ENCODE assay signal across 26 cellular contexts in the genomic region with DNA sequence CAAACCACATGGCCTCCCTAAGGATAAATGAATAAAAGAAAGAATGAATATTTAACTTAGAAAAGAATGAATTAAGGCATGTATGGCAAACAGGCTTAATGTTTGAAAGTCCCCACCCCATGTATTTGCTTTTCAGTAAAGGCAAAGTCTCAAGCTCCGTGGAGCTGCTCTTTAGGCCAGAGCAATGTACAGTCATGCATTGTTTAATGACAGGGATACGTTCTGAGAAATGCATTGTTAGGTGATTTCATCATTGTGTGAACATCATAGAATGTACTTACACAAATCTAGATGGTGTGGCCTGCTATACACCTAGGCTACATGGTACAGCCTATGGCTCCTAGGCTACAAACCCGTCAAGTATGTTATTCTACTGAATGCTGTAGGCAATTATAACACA.
"Had no signal": no experiment of that assay in that cellular context is flagged by ENCODE, and none has a peak within 500 bp of the region (broad histone marks: within the 10 kb centered on the region; RNA-seq: fewer than 3 reads in every experiment).

No MANE protein-coding gene starts in this region.

- H3K27me3 Mint-ChIP-seq: activated CD4-positive, alpha-beta T cell treated with anti-CD3 and anti-CD28 coated beads, Interleukin-2, amount 10 ng/mL, durations not matched to agents 24 days and 14 days; activated CD8-positive, alpha-beta memory T cell treated with anti-CD3 and anti-CD28 coated beads, Interleukin-2, amount 10 ng/mL, durations not matched to agents 7 days and 5 days had no signal

- DNase-seq: activated CD4-positive, alpha-beta memory T cell treated with anti-CD3 and anti-CD28 coated beads for 36 hours; activated CD4-positive, alpha-beta T cell treated with anti-CD3 and anti-CD28 coated beads for 36 hours; activated CD4-positive, alpha-beta T cell treated with anti-CD3 and anti-CD28 coated beads, Interleukin-2, amount 10 ng/mL, durations not matched to agents 24 days and 14 days; activated CD4-positive, CD25-positive, alpha-beta regulatory T cell; activated CD4-positive, CD25-positive, alpha-beta regulatory T cell treated with anti-CD3 and anti-CD28 coated beads, Interleukin-2, amount 50 U/mL, for 72 hours; activated CD8-positive, alpha-beta memory T cell treated with anti-CD3 and anti-CD28 coated beads, Interleukin-2, amount 10 ng/mL, durations not matched to agents 7 days and 5 days; activated CD8-positive, alpha-beta memory T cell treated with anti-CD3 and anti-CD28 coated beads, Interleukin-2, amount 50 U/mL, for 4 hours; activated CD8-positive, alpha-beta T cell treated with anti-CD3 and anti-CD28 coated beads, Interleukin-2, amount 10 ng/mL, durations not matched to agents 7 days and 5 days; activated gamma-delta T cell; activated naive CD4-positive, alpha-beta T cell; activated naive CD4-positive, alpha-beta T cell treated with anti-CD3 and anti-CD28 coated beads, Interleukin-2, amount 50 U/mL, for 16 hours; activated T-cell treated with anti-CD3 and anti-CD28 coated beads, Interleukin-2, amount 50 U/mL, for 1 hour; activated T-cell treated with anti-CD3 and anti-CD28 coated beads, Interleukin-2, amount 50 U/mL, for 48 hours; amniotic stem cell; brain microvascular endothelial cell; caudate nucleus; effector memory CD4-positive, alpha-beta T cell; endodermal cell; foreskin fibroblast; head of caudate nucleus; T-helper 2 cell had no signal

- FAIRE-seq: astrocyte, colon, frontal cortex had no signal

- H3K27ac Mint-ChIP-seq: activated CD4-positive, alpha-beta memory T cell treated with anti-CD3 and anti-CD28 coated beads for 36 hours; activated CD4-positive, alpha-beta T cell treated with anti-CD3 and anti-CD28 coated beads for 36 hours; activated CD4-positive, alpha-beta T cell treated with anti-CD3 and anti-CD28 coated beads, Interleukin-2, amount 10 ng/mL, durations not matched to agents 24 days and 14 days; activated CD8-positive, alpha-beta memory T cell treated with anti-CD3 and anti-CD28 coated beads, Interleukin-2, amount 10 ng/mL, durations not matched to agents 7 days and 5 days; activated CD8-positive, alpha-beta T cell treated with anti-CD3 and anti-CD28 coated beads, Interleukin-2, amount 10 ng/mL, durations not matched to agents 7 days and 5 days; activated naive CD8-positive, alpha-beta T cell had no signal

- H3K27me3 ChIP-seq: brain microvascular endothelial cell had no signal

- H3K27ac ChIP-seq: brain microvascular endothelial cell had no signal

- H3K36me3 Mint-ChIP-seq: activated CD4-positive, alpha-beta memory T cell treated with anti-CD3 and anti-CD28 coated beads for 36 hours; activated CD8-positive, alpha-beta memory T cell treated with anti-CD3 and anti-CD28 coated beads, Interleukin-2, amount 10 ng/mL, durations not matched to agents 7 days and 5 days had no signal

- ATAC-seq: activated CD4-positive, alpha-beta T cell treated with anti-CD3 and anti-CD28 coated beads for 36 hours; activated CD8-positive, alpha-beta memory T cell treated with anti-CD3 and anti-CD28 coated beads, Interleukin-2, amount 10 ng/mL, durations not matched to agents 7 days and 5 days; activated CD8-positive, alpha-beta T cell treated with anti-CD3 and anti-CD28 coated beads, Interleukin-2, amount 10 ng/mL, durations not matched to agents 7 days and 5 days; esophagus mucosa had no signal

- H3K4me3 Mint-ChIP-seq: activated CD4-positive, alpha-beta memory T cell treated with anti-CD3 and anti-CD28 coated beads for 36 hours; activated CD4-positive, alpha-beta T cell treated with anti-CD3 and anti-CD28 coated beads for 36 hours; activated CD4-positive, alpha-beta T cell treated with anti-CD3 and anti-CD28 coated beads, Interleukin-2, amount 10 ng/mL, durations not matched to agents 24 days and 14 days; activated CD8-positive, alpha-beta memory T cell treated with anti-CD3 and anti-CD28 coated beads, Interleukin-2, amount 10 ng/mL, durations not matched to agents 7 days and 5 days; activated CD8-positive, alpha-beta T cell treated with anti-CD3 and anti-CD28 coated beads, Interleukin-2, amount 10 ng/mL, durations not matched to agents 7 days and 5 days; activated naive CD8-positive, alpha-beta T cell; endodermal cell had no signal

- H3K36me3 ChIP-seq: brain microvascular endothelial cell had no signal

- H3K9me3 Mint-ChIP-seq: activated CD4-positive, alpha-beta memory T cell treated with anti-CD3 and anti-CD28 coated beads for 36 hours; activated CD4-positive, alpha-beta T cell treated with anti-CD3 and anti-CD28 coated beads, Interleukin-2, amount 10 ng/mL, durations not matched to agents 24 days and 14 days had no signal

- H3K4me1 Mint-ChIP-seq: activated CD4-positive, alpha-beta T cell treated with anti-CD3 and anti-CD28 coated beads for 36 hours; activated CD4-positive, alpha-beta T cell treated with anti-CD3 and anti-CD28 coated beads, Interleukin-2, amount 10 ng/mL, durations not matched to agents 24 days and 14 days; activated CD8-positive, alpha-beta memory T cell treated with anti-CD3 and anti-CD28 coated beads, Interleukin-2, amount 10 ng/mL, durations not matched to agents 7 days and 5 days had no signal
